Comparison of ENCODE assay signal across 12 cellular contexts in the genomic region with DNA sequence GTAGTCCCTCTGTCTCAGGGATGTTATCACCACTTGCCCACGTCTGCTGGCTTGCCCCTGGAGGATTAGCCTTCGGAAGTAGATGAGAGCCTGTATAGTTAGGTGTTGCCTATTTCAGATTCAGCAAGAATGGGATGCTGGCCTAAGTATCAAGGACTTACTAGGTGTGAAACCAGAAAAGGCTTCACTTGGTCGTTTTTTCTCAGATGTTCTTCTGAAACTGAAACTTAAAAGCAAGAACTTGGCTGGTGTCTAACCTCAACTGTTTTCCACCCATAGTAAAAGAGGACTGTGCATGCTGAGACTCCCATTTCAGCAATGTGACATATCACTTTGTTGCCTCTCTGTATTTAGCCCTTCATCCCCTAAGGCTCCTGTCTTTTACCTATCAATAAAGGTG.
A peak's percentile ranks its signal among the peaks of the same experiment; 100 is the strongest.
DNase-seq lines count a peak whose midpoint lies in the region; ATAC-seq and TF ChIP-seq lines count a peak whose summit lies in the region.
"Had no signal": no experiment of that assay in that cellular context is flagged by ENCODE, and none has a peak within 500 bp of the region (broad histone marks: within the 10 kb centered on the region; RNA-seq: fewer than 3 reads in every experiment).

No MANE protein-coding gene starts in this region.

- peak overlapping the region; percentile 68 to 77 for H3K27ac Mint-ChIP-seq in natural killer cell
- H3K27ac Mint-ChIP-seq: activated naive CD4-positive, alpha-beta T cell treated with anti-CD3 and anti-CD28 coated beads, Interleukin-2, amount 10 ng/mL, durations not matched to agents 7 days and 5 days had no signal

- DNase-seq in natural killer cell (no peak), NCI-H2196 treated with DMSO at 0.1 percent for 48 hours (lab: John Stamatoyannopoulos, UW; ENCODE audit: unreplicated experiment) (no peak), breast epithelium (ENCODE audit: low spot score in 2 of 2) (no peak), stomach (no peak), omental fat pad (ENCODE audit: low spot score) (no peak)
- DNase-seq: activated naive CD4-positive, alpha-beta T cell treated with anti-CD3 and anti-CD28 coated beads, Interleukin-2, amount 10 ng/mL, durations not matched to agents 7 days and 5 days; DMS79 treated with DMSO at 0.1 percent for 48 hours; NCI-H1417 treated with DMSO at 0.1 percent for 48 hours; spleen had no signal

- ATAC-seq in GM18907 (IDR thresholded peaks at IDR 0.05; ENCODE audit: unreplicated experiment), result peak; percentile 100
- ATAC-seq in GM21717 (IDR thresholded peaks at IDR 0.05; ENCODE audit: unreplicated experiment), result peak; percentile 99
- peak; percentile 99 for ATAC-seq in HG03175 (IDR thresholded peaks at IDR 0.05; ENCODE audit: unreplicated experiment)
- peak; percentile 87 to 90 (median 87) for ATAC-seq in natural killer cell
- ATAC-seq in omental fat pad (ENCODE audit: low FRiP score), result no peak

- H3K9me3 Mint-ChIP-seq in natural killer cell, result no peaks in the 10 kb centered on the region
- H3K9me3 Mint-ChIP-seq: activated naive CD4-positive, alpha-beta T cell treated with anti-CD3 and anti-CD28 coated beads, Interleukin-2, amount 10 ng/mL, durations not matched to agents 7 days and 5 days had no signal

- H3K9me3 ChIP-seq in breast epithelium (no peaks in the 10 kb centered on the region), stomach (no peaks in the 10 kb centered on the region)
- H3K9me3 ChIP-seq: spleen had no signal

- no peaks in the 10 kb centered on the region for H3K36me3 Mint-ChIP-seq in natural killer cell
- H3K36me3 Mint-ChIP-seq: activated naive CD4-positive, alpha-beta T cell treated with anti-CD3 and anti-CD28 coated beads, Interleukin-2, amount 10 ng/mL, durations not matched to agents 7 days and 5 days had no signal

- H3K27ac ChIP-seq in breast epithelium (no peak overlapping the region), stomach (no peak overlapping the region)
- H3K27ac ChIP-seq: spleen had no signal

- H3K4me3 ChIP-seq in breast epithelium, result no peak overlapping the region
- no peak overlapping the region for H3K4me3 ChIP-seq in stomach
- H3K4me3 ChIP-seq: spleen had no signal

- intact Hi-C loops in natural killer cell (cut with micrococcal nuclease), result no loop called here
- intact Hi-C loops in breast epithelium (cut with DNase I; ENCODE audit: low total_unique reads), result no loop called here
- intact Hi-C loops in stomach (cut with DNase I; ENCODE audit: low total_unique reads), result no loop called here

- no peak for TF ChIP-seq EP300 in stomach (IDR thresholded peaks at IDR 0.05)

- WGBS in stomach, 5 donors, result 39 to 63% (median 59%) methylated on average over 3 of the region's 3 CpGs

- no peaks in the 10 kb centered on the region for H3K36me3 ChIP-seq in breast epithelium
- no peaks in the 10 kb centered on the region for H3K36me3 ChIP-seq in stomach
- H3K36me3 ChIP-seq: spleen had no signal

- peaks cover 11 to 20% of the 10 kb centered on the region in 2 donors for H3K4me1 Mint-ChIP-seq in natural killer cell
- H3K4me1 Mint-ChIP-seq: activated naive CD4-positive, alpha-beta T cell treated with anti-CD3 and anti-CD28 coated beads, Interleukin-2, amount 10 ng/mL, durations not matched to agents 7 days and 5 days had no signal

- H3K4me1 ChIP-seq in breast epithelium (no peaks in the 10 kb centered on the region), stomach (no peaks in the 10 kb centered on the region)

- no peaks in the 10 kb centered on the region for H3K27me3 Mint-ChIP-seq in natural killer cell (ENCODE audit: low read depth in 2 of 2)

- no peak for TF ChIP-seq CTCF in natural killer cell (IDR thresholded peaks at IDR 0.05)
- TF ChIP-seq CTCF in breast epithelium (IDR thresholded peaks at IDR 0.05), result no peak
- no peak for TF ChIP-seq CTCF in stomach (IDR thresholded peaks at IDR 0.05)
- no peak for TF ChIP-seq CTCF in omental fat pad (IDR thresholded peaks at IDR 0.05)

- TF ChIP-seq POLR2A in breast epithelium (IDR thresholded peaks at IDR 0.05), result no peak
- no peak for TF ChIP-seq POLR2A in stomach (IDR thresholded peaks at IDR 0.05)

- H3K27me3 ChIP-seq in breast epithelium (no peaks in the 10 kb centered on the region), stomach (no peaks in the 10 kb centered on the region)
- H3K27me3 ChIP-seq: spleen had no signal

- H3K4me3 Mint-ChIP-seq in natural killer cell, result peak overlapping the region; percentile 53
- H3K4me3 Mint-ChIP-seq: activated naive CD4-positive, alpha-beta T cell treated with anti-CD3 and anti-CD28 coated beads, Interleukin-2, amount 10 ng/mL, durations not matched to agents 7 days and 5 days had no signal
